10 cellular contexts compared by ENCODE assay signal in genomic region chr14:90301122-90301521, GRCh38. TPM values are rescaled to one million over a fixed set of nuclear protein-coding genes. Genes with fewer than 3 reads are reported as not detected.
A peak's percentile ranks its signal among the peaks of the same experiment; 100 is the strongest.
DNase-seq lines count a peak whose midpoint lies in the region; ATAC-seq and TF ChIP-seq lines count a peak whose summit lies in the region.
"Had no signal": no experiment of that assay in that cellular context is flagged by ENCODE, and none has a peak within 500 bp of the region (broad histone marks: within the 10 kb centered on the region; RNA-seq: fewer than 3 reads in every experiment).

No MANE protein-coding gene starts in this region.

- H3K27ac ChIP-seq in right atrium auricular region: peak overlapping the region; percentile 66 to 67
- peak overlapping the region; percentile 99 for H3K27ac ChIP-seq in angular gyrus (ENCODE audit: low read depth, low read length)
- peak overlapping the region; percentile 16 for H3K27ac ChIP-seq in muscle layer of duodenum (ENCODE audit: low read length)
- H3K27ac ChIP-seq: SJCRH30 had no signal

- TF ChIP-seq CTCF in right atrium auricular region (IDR thresholded peaks at IDR 0.05): no peak

- peaks cover 0 to 16% of the 10 kb centered on the region in 2 donors for H3K4me1 ChIP-seq in right atrium auricular region
- H3K4me1 ChIP-seq in muscle layer of duodenum (ENCODE audit: control insufficient read depth in 1 of 2, insufficient read depth in 2 of 2, low read length in 2 of 2): peaks cover 0 to 19% of the 10 kb centered on the region in 2 donors
- H3K4me1 ChIP-seq: SJCRH30 had no signal

- H3K27me3 ChIP-seq in right atrium auricular region (no peaks in the 10 kb centered on the region), muscle layer of duodenum (ENCODE audit: low read depth, low read length) (no peaks in the 10 kb centered on the region)
- H3K27me3 ChIP-seq: SJCRH30 had no signal

- H3K4me3 ChIP-seq in right atrium auricular region: no peak overlapping the region
- H3K4me3 ChIP-seq in muscle layer of duodenum (ENCODE audit: low read depth in 1 of 2, low read length in 2 of 2): no peak overlapping the region
- H3K4me3 ChIP-seq: SJCRH30 had no signal

- DNase-seq in right atrium auricular region (ENCODE audit: low spot score) (no peak), left cardiac atrium (no peak), left colon (no peak), SK-N-DZ (ENCODE audit: low spot score) (no peak), HPDE6-E6E7 (ENCODE audit: extremely low spot score) (no peak)
- DNase-seq: stimulated activated CD4-positive, alpha-beta T cell treated with anti-CD3 and anti-CD28 coated beads, Interleukin-1b, Interleukin-23, amount 100 ng/mL, for 48 hours had no signal

- ATAC-seq in left cardiac atrium: no peak
- no peak for ATAC-seq in HG03342 (IDR thresholded peaks at IDR 0.05; ENCODE audit: unreplicated experiment)
- ATAC-seq in left colon: no peak

- intact Hi-C loops in left cardiac atrium (cut with DNase I) (loop anchor here in 1 of 2 donors (5.0 to 10.0 kb wide), 3 partner anchors 94 to 456 kb away; partner anchors contain the start of gene CALM1), left colon (cut with DNase I, micrococcal nuclease) (loop anchor here in 1 of 2 donors (5.0 to 10.0 kb wide), 2 partner anchors 396 to 464 kb away; no protein-coding TSS in a partner anchor)

- no peaks in the 10 kb centered on the region for H3K9me3 ChIP-seq in right atrium auricular region
- H3K9me3 ChIP-seq in muscle layer of duodenum (ENCODE audit: control insufficient read depth in 1 of 2, low read length in 2 of 2): no peaks in the 10 kb centered on the region
- H3K9me3 ChIP-seq: SJCRH30 had no signal

- peaks cover 22% of the 10 kb centered on the region for H3K36me3 ChIP-seq in right atrium auricular region
- peaks cover 21 to 29% of the 10 kb centered on the region in 2 donors for H3K36me3 ChIP-seq in muscle layer of duodenum (ENCODE audit: control insufficient read depth in 1 of 2, insufficient read depth in 2 of 2, low read length in 2 of 2)

RNA-seq across cellular contexts. Expression of gene NRDE2, which starts 30.6 kb away (rescaled TPM):
- total RNA-seq in right atrium auricular region (1 to 10 TPM; 5.9 to 6.9 TPM), left cardiac atrium (10 to 100 TPM; 12.0 to 13.1 TPM), left colon (10 to 100 TPM; 19.4 to 25.1 TPM)
- polyA plus RNA-seq in SK-N-DZ (2014; cell fraction: cytosol; rRNA removed): 3.9 and 5.4 TPM in 2 replicates
- 7.1 and 7.6 TPM in 2 replicates for polyA plus RNA-seq in SK-N-DZ (2014; cell fraction: nucleus; rRNA removed)

RNA-seq across cellular contexts. Expression of gene PSMC1, which starts 44.8 kb away (rescaled TPM):
- total RNA-seq in right atrium auricular region (100 to 1,000 TPM; 142 to 159 TPM), left cardiac atrium (100 to 1,000 TPM in 1 of 2 donors, 10 to 100 TPM in 1; 93.7 to 114 TPM), left colon (10 to 100 TPM; 65.6 to 72.1 TPM)
- polyA plus RNA-seq in SK-N-DZ (2014; cell fraction: cytosol; rRNA removed): 163 and 174 TPM in 2 replicates
- 60.4 and 86.3 TPM in 2 replicates for polyA plus RNA-seq in SK-N-DZ (2014; cell fraction: nucleus; rRNA removed)

Comparison
In these comparisons a context has a peak if more than half of its experiments do, and no peak if none do; other contexts are left out.
1. H3K27ac ChIP-seq: peak in every context shown above with its lines; median percentile 99 in angular gyrus; 66 in right atrium auricular region; 16 in muscle layer of duodenum.